In the genomic region with DNA sequence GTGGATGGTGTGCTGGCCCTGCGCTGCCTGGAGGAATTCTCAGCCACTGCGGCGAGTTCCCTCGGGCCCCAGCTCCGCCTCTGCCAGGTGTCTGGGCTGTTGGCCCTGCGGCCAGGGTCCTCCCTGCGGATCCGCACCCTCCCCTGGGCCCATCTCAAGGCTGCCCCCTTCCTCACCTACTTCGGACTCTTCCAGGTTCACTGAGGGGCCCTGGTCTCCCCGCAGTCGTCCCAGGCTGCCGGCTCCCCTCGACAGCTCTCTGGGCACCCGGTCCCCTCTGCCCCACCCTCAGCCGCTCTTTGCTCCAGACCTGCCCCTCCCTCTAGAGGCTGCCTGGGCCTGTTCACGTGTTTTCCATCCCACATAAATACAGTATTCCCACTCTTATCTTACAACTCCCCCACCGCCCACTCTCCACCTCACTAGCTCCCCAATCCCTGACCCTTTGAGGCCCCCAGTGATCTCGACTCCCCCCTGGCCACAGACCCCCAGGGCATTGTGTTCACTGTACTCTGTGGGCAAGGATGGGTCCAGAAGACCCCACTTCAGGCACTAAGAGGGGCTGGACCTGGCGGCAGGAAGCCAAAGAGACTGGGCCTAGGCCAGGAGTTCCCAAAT, we compare ENCODE assay signal across 10 cellular contexts. TPM values are rescaled to one million over a fixed set of nuclear protein-coding genes. Genes with fewer than 3 reads are reported as not detected.
A peak's percentile ranks its signal among the peaks of the same experiment; 100 is the strongest.
DNase-seq lines count a peak whose midpoint lies in the region; ATAC-seq, FAIRE-seq and TF ChIP-seq lines count a peak whose summit lies in the region.
"Had no signal": no experiment of that assay in that cellular context is flagged by ENCODE, and none has a peak within 500 bp of the region (broad histone marks: within the 10 kb centered on the region; RNA-seq: fewer than 3 reads in every experiment).

No MANE protein-coding gene starts in this region.

- no peak for ATAC-seq in GM18520 (IDR thresholded peaks at IDR 0.05; ENCODE audit: unreplicated experiment)

- FAIRE-seq in H54 (lab: Jason Lieb, UNC), result no peak

- H3K23ac ChIP-seq in H9 (ENCODE audit: insufficient read length, low read depth, low read length), result no peak overlapping the region

- H3K4me3 Mint-ChIP-seq in H9, result no peak overlapping the region
- no peak overlapping the region for H3K4me3 Mint-ChIP-seq in MCF 10A (ENCODE audit: unreplicated experiment)
- no peak overlapping the region for H3K4me3 Mint-ChIP-seq in T-helper 2 cell treated with Interferon-gamma antibody and Interleukin-4, amounts not matched to agents 5 μg/mL and 100 μg/mL, for 36 hours

- CTCF ChIA-PET in MCF 10A (lab: Yijun Ruan, JAX), result interaction anchor here (0.6 to 7.1 kb wide), 3 partner anchors 18 to 43 kb away, joined by 3 to 123 read pairs (median 3); no protein-coding TSS in a partner anchor

- no peak overlapping the region for H4K91ac ChIP-seq in H9 (ENCODE audit: insufficient read length, low read depth, low read length)

- no peaks in the 10 kb centered on the region for H3K27me3 ChIP-seq in H9 (ENCODE audit: insufficient read depth, low read length)
- H3K27me3 ChIP-seq in liver (ENCODE audit: control insufficient read depth in 4 of 4, insufficient read depth in 4 of 4, low read length in 3 of 4), result no peaks in the 10 kb centered on the region
- no peaks in the 10 kb centered on the region for H3K27me3 ChIP-seq in stomach

- no peak for TF ChIP-seq RAD21 in liver (IDR thresholded peaks at IDR 0.05)

- peaks cover 6% of the 10 kb centered on the region for H3K23me2 ChIP-seq in H9 (ENCODE audit: insufficient read length, low read depth, low read length, poor library complexity, severe bottlenecking)

- H3K4me3 ChIP-seq in liver (ENCODE audit: low read depth in 1 of 3, low read length in 3 of 3) (no peak overlapping the region), stomach (peak overlapping the region in 2 of 4 donors; percentile 95 to 99)

- H3K9me3 ChIP-seq in H9 (ENCODE audit: control insufficient read depth, low read depth, low read length) (no peaks in the 10 kb centered on the region), liver (ENCODE audit: control insufficient read depth in 4 of 4, low read length in 3 of 4) (no peaks in the 10 kb centered on the region), stomach (no peaks in the 10 kb centered on the region)

- H2BK20ac ChIP-seq in H9 (ENCODE audit: low read depth, low read length, poor library complexity, severe bottlenecking), result no peak overlapping the region

- WGBS in H9 (ENCODE audit: extremely low coverage, insufficient read length, low lambda C conversion rate), result no CpG with 5 or more reads among the region's 19 CpGs
- 79% methylated on average over 19 of the region's 19 CpGs for WGBS in liver
- WGBS in stomach, 5 donors, result 21 to 39% (median 26%) methylated on average over 10 to 19 of the region's 19 CpGs

- H3K36me3 Mint-ChIP-seq in H9 (ENCODE audit: insufficient read depth in 1 of 3, low read depth in 3 of 3) (peaks cover 0 to under 1% (median 0%) of the 10 kb centered on the region in 3 experiments; a peak in 2 of 7 replicates), MCF 10A (ENCODE audit: insufficient read depth, unreplicated experiment) (peaks cover 7% of the 10 kb centered on the region)
- H3K36me3 Mint-ChIP-seq in T-helper 2 cell treated with Interferon-gamma antibody and Interleukin-4, amounts not matched to agents 5 μg/mL and 100 μg/mL, for 36 hours (ENCODE audit: low read depth), result peaks cover 34% of the 10 kb centered on the region

- intact Hi-C loops in MCF 10A (cut with micrococcal nuclease), result no loop called here
- intact Hi-C loops in stomach (cut with DNase I; ENCODE audit: low total_unique reads), result no loop called here

- H3K4me2 ChIP-seq in H9 (ENCODE audit: insufficient read depth, insufficient read length, low read length), result no peak overlapping the region

- H2BK120ac ChIP-seq in H9 (ENCODE audit: low read depth, low read length, poor library complexity, severe bottlenecking), result no peak overlapping the region

- no peak overlapping the region for H3K14ac ChIP-seq in H9 (ENCODE audit: insufficient read depth, low read length)

- H2BK12ac ChIP-seq in H9 (ENCODE audit: insufficient read length, low read depth, low read length), result no peak overlapping the region

- no peaks in the 10 kb centered on the region for H3K36me3 ChIP-seq in liver (ENCODE audit: control insufficient read depth in 4 of 4, insufficient read depth in 3 of 4, low read depth in 1 of 4, low read length in 3 of 4)
- peaks cover 0 to 7% (median 1%) of the 10 kb centered on the region in 4 donors for H3K36me3 ChIP-seq in stomach

- H3K27ac ChIP-seq in H9 (ENCODE audit: insufficient read length, low read depth, low read length), result no peak overlapping the region
- peak overlapping the region; percentile 24 to 94 for H3K27ac ChIP-seq in liver (ENCODE audit: low read depth in 1 of 2, low read length in 2 of 2)
- H3K27ac ChIP-seq in stomach, result peak overlapping the region; percentile 93 to 99 (median 97)

- H3K27ac Mint-ChIP-seq in H9 (peak overlapping the region in 1 of 3 experiments; percentile 63; a peak in 2 of 7 replicates), MCF 10A (ENCODE audit: low read depth, unreplicated experiment) (peak overlapping the region; percentile 91)
- no peak overlapping the region for H3K27ac Mint-ChIP-seq in T-helper 2 cell treated with Interferon-gamma antibody and Interleukin-4, amounts not matched to agents 5 μg/mL and 100 μg/mL, for 36 hours
- H3K27ac Mint-ChIP-seq: nephron progenitor cell had no signal

- DNase-seq in H9 (peak; percentile 74), MCF 10A (ENCODE audit: unreplicated experiment) (no peak), stomach (peak; percentile 38), H54 (ENCODE audit: insufficient read length, low spot score) (no peak), SKM-1 (lab: John Stamatoyannopoulos, UW; ENCODE audit: unreplicated experiment) (no peak)
- DNase-seq in T-helper 2 cell treated with Interferon-gamma antibody and Interleukin-4, amounts not matched to agents 5 μg/mL and 100 μg/mL, for 36 hours (ENCODE audit: low spot score), result no peak
- DNase-seq: central memory CD4-positive, alpha-beta T cell had no signal

- no peak for TF ChIP-seq EP300 in stomach (IDR thresholded peaks at IDR 0.05)

- no peak overlapping the region for H2BK5ac ChIP-seq in H9 (ENCODE audit: insufficient read length, low read length)

- H2AK5ac ChIP-seq in H9 (ENCODE audit: insufficient read length, low read length), result no peak overlapping the region

- no peak overlapping the region for H3T11ph ChIP-seq in H9 (ENCODE audit: low read length)

- H3K9ac ChIP-seq in H9 (ENCODE audit: extremely low read depth, insufficient read length, low read length) (no peak overlapping the region), liver (ENCODE audit: low read depth in 1 of 2, low read length in 2 of 2) (peak overlapping the region in 1 of 2 donors; percentile 20)

- no peak overlapping the region for H4K5ac ChIP-seq in H9 (ENCODE audit: insufficient read length, low read depth, low read length)

- H3K79me1 ChIP-seq in H9 (ENCODE audit: insufficient read depth, low read depth, low read length, poor library complexity, severe bottlenecking), result peaks cover under 1% of the 10 kb centered on the region

- no peaks in the 10 kb centered on the region for H3K9me3 Mint-ChIP-seq in H9
- no peaks in the 10 kb centered on the region for H3K9me3 Mint-ChIP-seq in MCF 10A (ENCODE audit: unreplicated experiment)
- no peaks in the 10 kb centered on the region for H3K9me3 Mint-ChIP-seq in T-helper 2 cell treated with Interferon-gamma antibody and Interleukin-4, amounts not matched to agents 5 μg/mL and 100 μg/mL, for 36 hours
- H3K9me3 Mint-ChIP-seq: nephron progenitor cell had no signal

- POLR2A ChIA-PET in MCF 10A (lab: Yijun Ruan, JAX), result interaction anchor here (0.6 to 6.0 kb wide), 13 partner anchors 9 to 131 kb away, joined by 3 to 71 read pairs (median 4); a partner anchor contains a TSS

- no peak overlapping the region for H3K56ac ChIP-seq in H9 (ENCODE audit: insufficient read length, low read depth, low read length)

- BruUV-seq in MCF 10A (replicated peaks; lab: Mats Ljungman, UMichigan), result no TSS peak

- H3K27me3 Mint-ChIP-seq in H9 (ENCODE audit: low read depth) (peaks cover 2% of the 10 kb centered on the region; the same call in 1 of the 2 replicates), MCF 10A (ENCODE audit: insufficient read depth, unreplicated experiment) (no peaks in the 10 kb centered on the region)
- no peaks in the 10 kb centered on the region for H3K27me3 Mint-ChIP-seq in T-helper 2 cell treated with Interferon-gamma antibody and Interleukin-4, amounts not matched to agents 5 μg/mL and 100 μg/mL, for 36 hours (ENCODE audit: low read depth)

- no peak overlapping the region for H3K18ac ChIP-seq in H9 (ENCODE audit: insufficient read length, low read depth, low read length)

- TF ChIP-seq POLR2A in stomach (IDR thresholded peaks at IDR 0.05) (no peak), H54 (IDR thresholded peaks at IDR 0.05; ENCODE audit: low read depth, low read length) (no peak)

- no peak overlapping the region for H3K4ac ChIP-seq in H9 (ENCODE audit: low read depth, low read length)

- no peaks in the 10 kb centered on the region for H4K20me1 ChIP-seq in H9 (ENCODE audit: control insufficient read depth, insufficient read depth, insufficient read length)

- H3K4me1 Mint-ChIP-seq in H9 (peaks cover 37 to 54% of the 10 kb centered on the region in 2 experiments), MCF 10A (ENCODE audit: insufficient read depth, unreplicated experiment) (peaks cover 36% of the 10 kb centered on the region)
- H3K4me1 Mint-ChIP-seq in T-helper 2 cell treated with Interferon-gamma antibody and Interleukin-4, amounts not matched to agents 5 μg/mL and 100 μg/mL, for 36 hours (ENCODE audit: low read depth), result peaks cover 47% of the 10 kb centered on the region

- H2BK15ac ChIP-seq in H9 (ENCODE audit: low read depth, low read length), result no peak overlapping the region

- no peak overlapping the region for H4K8ac ChIP-seq in H9 (replicated peaks; ENCODE audit: insufficient read length, low read depth, low read length)

- H2AFZ ChIP-seq in H9 (ENCODE audit: low read length), result no peak overlapping the region

- H3K4me1 ChIP-seq in H9 (ENCODE audit: insufficient read depth, low read length) (0 out of 2 replicates have a peak, but pooled peaks cover 2% of the 10 kb centered on the region), liver (ENCODE audit: control insufficient read depth in 4 of 4, insufficient read depth in 4 of 4, low read length in 3 of 4) (peaks cover 8 to 42% (median 28%) of the 10 kb centered on the region in 4 donors), stomach (peaks cover 42 to 66% (median 54%) of the 10 kb centered on the region in 4 donors)

- peaks cover 1% of the 10 kb centered on the region; the same call in 1 of the 2 replicates for H3K79me2 ChIP-seq in H9 (ENCODE audit: insufficient read depth, low read length)

- TF ChIP-seq CTCF in H9 (conservative IDR thresholded peaks at IDR 0.05), result no peak
- TF ChIP-seq CTCF in MCF 10A (IDR thresholded peaks at IDR 0.05; ENCODE audit: unreplicated experiment), result no peak
- TF ChIP-seq CTCF in liver (IDR thresholded peaks at IDR 0.05; ENCODE audit: low read depth, low read length, missing input control), result no peak
- TF ChIP-seq CTCF in stomach (IDR thresholded peaks at IDR 0.05), result no peak

RNA-seq across cellular contexts. Expression of a gene that starts 1.3 kb away (rescaled TPM):
- total RNA-seq in H9 (2021) (0.94 and 1.4 TPM in 2 replicates), MCF 10A (2022) (6.3 and 10.8 TPM in 2 replicates), liver (1 to 10 TPM; 1.4 to 4.6 TPM), stomach (10 to 100 TPM; 15.6 to 55.4 (median 22.6) TPM)
- polyA plus RNA-seq in liver (1 to 10 TPM; 4.4 to 9.3 TPM), stomach (10 to 100 TPM; 24.0 to 35.9 (median 32.0) TPM)

RNA-seq across cellular contexts. Expression of a gene that starts 4.5 kb away (rescaled TPM):
- total RNA-seq in H9 (2021) (80.6 and 83.1 TPM in 2 replicates), MCF 10A (2022) (66.9 and 67.3 TPM in 2 replicates), liver (10 to 100 TPM; 21.3 to 29.2 TPM), stomach (10 to 100 TPM; 22.0 to 78.6 (median 49.9) TPM)
- polyA plus RNA-seq in liver (10 to 100 TPM in 1 of 2 donors, 1 to 10 TPM in 1; 4.9 to 18.2 TPM), stomach (10 to 100 TPM; 39.3 to 55.0 (median 53.0) TPM)

RNA-seq across cellular contexts. Expression of a gene that starts 8.4 kb away (rescaled TPM):
- 5.8 and 7.1 TPM in 2 replicates for total RNA-seq in H9 (2021)
- total RNA-seq in MCF 10A (2022), result 3.5 and 3.9 TPM in 2 replicates
- total RNA-seq in liver, result 1 to 10 TPM; 4.2 to 5.7 TPM
- polyA plus RNA-seq in liver, result 10 to 100 TPM in 1 of 2 donors, 1 to 10 TPM in 1; 5.2 to 13.1 TPM
- 100 to 1,000 TPM in 1 of 5 donors, 10 to 100 TPM in 3, 1 to 10 TPM in 1; 6.1 to 199 (median 49.6) TPM for total RNA-seq in stomach
- 10 to 100 TPM; 31.7 to 48.0 (median 45.1) TPM for polyA plus RNA-seq in stomach

RNA-seq across cellular contexts. Expression of a gene that starts 22.2 kb away (rescaled TPM):
- total RNA-seq in H9 (2021), result 0.37 and 0.42 TPM in 2 replicates
- 6.9 and 10.6 TPM in 2 replicates for total RNA-seq in MCF 10A (2022)
- 10 to 100 TPM; 15.8 to 50.4 TPM for total RNA-seq in liver
- polyA plus RNA-seq in liver, result 10 to 100 TPM; 14.2 to 88.6 TPM
- total RNA-seq in stomach, result 10 to 100 TPM; 11.1 to 19.2 (median 13.9) TPM
- 10 to 100 TPM; 13.8 to 39.6 (median 28.9) TPM for polyA plus RNA-seq in stomach

RNA-seq across cellular contexts. Expression of a gene that starts 26.4 kb away (rescaled TPM):
- 73.1 and 76.1 TPM in 2 replicates for total RNA-seq in H9 (2021)
- total RNA-seq in MCF 10A (2022), result 52.0 and 56.5 TPM in 2 replicates
- 100 to 1,000 TPM in 1 of 2 donors, 10 to 100 TPM in 1; 71.6 to 111 TPM for total RNA-seq in liver
- polyA plus RNA-seq in liver, result 100 to 1,000 TPM in 1 of 2 donors, 10 to 100 TPM in 1; 55.3 to 136 TPM
- total RNA-seq in stomach, result 100 to 1,000 TPM in 3 of 5 donors, 10 to 100 TPM in 2; 64.8 to 188 (median 117) TPM
- polyA plus RNA-seq in stomach, result 10 to 100 TPM; 27.2 to 67.4 (median 64.0) TPM

Comparison
In these comparisons a context has a peak if more than half of its experiments do, and no peak if none do; other contexts are left out.
1. DNase-seq: peak in H9 (single experiment) and stomach (single experiment); none in MCF 10A (single experiment), T-helper 2 cell treated with Interferon-gamma antibody and Interleukin-4, amounts not matched to agents 5 μg/mL and 100 μg/mL, for 36 hours (single experiment), H54 (single experiment) and SKM-1 (single experiment).